ENCODE assay signal across 28 cellular contexts in the genomic region with DNA sequence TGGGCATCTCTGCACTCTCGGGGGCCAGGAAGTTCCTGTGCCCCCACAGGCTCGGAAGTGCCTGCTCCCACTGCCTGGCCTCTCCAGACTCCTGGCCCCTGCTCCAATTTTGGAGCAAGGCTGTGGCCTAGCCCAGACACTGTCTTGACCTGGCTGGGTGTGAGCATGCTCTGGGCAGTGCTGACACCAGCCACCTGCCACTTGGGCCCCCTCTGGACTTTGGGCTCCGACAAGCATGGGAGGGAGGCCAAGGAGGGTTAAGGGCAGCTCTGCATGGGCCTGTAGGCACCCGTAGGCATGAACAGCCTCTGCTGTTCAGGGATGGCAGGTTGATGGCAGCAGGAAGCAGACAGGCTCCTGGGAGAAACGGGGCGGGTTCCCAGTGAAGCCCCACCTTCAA.
"Had no signal": no experiment of that assay in that cellular context is flagged by ENCODE, and none has a peak within 500 bp of the region (broad histone marks: within the 10 kb centered on the region; RNA-seq: fewer than 3 reads in every experiment).

No MANE protein-coding gene starts in this region.

- FAIRE-seq: islet of Langerhans, kidney, urothelium cell line had no signal

- ATAC-seq: left colon; left lung; natural killer cell; stimulated activated memory B cell treated with anti-CD40 and anti-IgM and Interleukin-4, amounts not matched to agents 10 μg/mL and 1 μg/mL and 100 μg/mL, for 72 hours had no signal

- H3K4me3 ChIP-seq: heart left ventricle, left lung, lower lobe of right lung, neural progenitor cell, ovary, right atrium auricular region, right lobe of liver, smooth muscle cell, tibial nerve, upper lobe of right lung had no signal

- H3K4me2 ChIP-seq: neural progenitor cell, smooth muscle cell had no signal

- DNase-seq: heart left ventricle; hypothalamus; immature natural killer cell; kidney; left colon; lower lobe of right lung; mammary epithelial cell; mesendoderm; naive B cell; natural killer cell; nephron progenitor cell; ovary; right lobe of liver; stimulated activated CD4-positive, alpha-beta T cell treated with anti-CD3 and anti-CD28 coated beads, Interleukin-1b, Interleukin-23, amount 100 ng/mL, for 48 hours; stimulated activated CD4-positive, alpha-beta T cell treated with anti-CD3 and anti-CD28 coated beads, Interleukin-2, amount 100 ng/mL, for 48 hours; stimulated activated CD4-positive, alpha-beta T cell treated with anti-CD3 and anti-CD28 coated beads, Interleukin-4, amount 100 ng/mL, for 4 hours; stimulated activated CD8-positive, alpha-beta memory T cell treated with anti-CD3 and anti-CD28 coated beads, Interleukin-4, amount 100 ng/mL, for 48 hours; stimulated activated naive CD4-positive, alpha-beta T cell treated with Interleukin-2 at 50 U/mL for 16 hours; substantia nigra; upper lobe of right lung had no signal

- H3K4me1 ChIP-seq: left lung, lower lobe of right lung, neural progenitor cell, right atrium auricular region, right lobe of liver, tibial nerve, upper lobe of right lung had no signal

- H3K27me3 ChIP-seq: heart left ventricle, left lung, neural progenitor cell, ovary, right atrium auricular region, right lobe of liver, tibial nerve, upper lobe of right lung had no signal

- H3K36me3 ChIP-seq: heart left ventricle, left lung, lower lobe of right lung, neural progenitor cell, ovary, right atrium auricular region, right lobe of liver, tibial nerve, upper lobe of right lung had no signal

- H3K27ac ChIP-seq: heart left ventricle, left lung, lower lobe of right lung, neural progenitor cell, ovary, right atrium auricular region, right lobe of liver, tibial nerve, upper lobe of right lung had no signal

- H2AFZ ChIP-seq: neural progenitor cell had no signal

- H3K9me3 ChIP-seq: heart left ventricle, left lung, lower lobe of right lung, ovary, right atrium auricular region, right lobe of liver, tibial nerve, upper lobe of right lung had no signal

- H3K9ac ChIP-seq: neural progenitor cell had no signal
